In genomic region chr7:139775829-139776266, GRCh38 we compare ENCODE assay signal across 8 cellular contexts. TPM values are rescaled to one million over a fixed set of nuclear protein-coding genes. Genes with fewer than 3 reads are reported as not detected.
DNase-seq lines count a peak whose midpoint lies in the region; ATAC-seq and TF ChIP-seq lines count a peak whose summit lies in the region.

No MANE protein-coding gene starts in this region.

- H3K27me3 Mint-ChIP-seq in activated CD8-positive, alpha-beta memory T cell treated with anti-CD3 and anti-CD28 coated beads, Interleukin-2, amount 10 ng/mL, durations not matched to agents 7 days and 5 days, result peaks cover 17% of the 10 kb centered on the region
- H3K27me3 Mint-ChIP-seq in stimulated activated naive CD8-positive, alpha-beta T cell treated with anti-CD3 and anti-CD28 coated beads, Interleukin-15, Interleukin-2, amounts not matched to agents 100 ng/mL and 50 ng/mL, for 24 hours, result peaks cover 13% of the 10 kb centered on the region

- H3K27me3 ChIP-seq in GM06990 (replicated peaks; ENCODE audit: control insufficient read depth, insufficient read depth, low read length), result no peaks in the 10 kb centered on the region

- peaks cover 7% of the 10 kb centered on the region for H3K36me3 Mint-ChIP-seq in activated CD8-positive, alpha-beta memory T cell treated with anti-CD3 and anti-CD28 coated beads, Interleukin-2, amount 10 ng/mL, durations not matched to agents 7 days and 5 days
- peaks cover 16% of the 10 kb centered on the region for H3K36me3 Mint-ChIP-seq in stimulated activated naive CD8-positive, alpha-beta T cell treated with anti-CD3 and anti-CD28 coated beads, Interleukin-15, Interleukin-2, amounts not matched to agents 100 ng/mL and 50 ng/mL, for 24 hours (ENCODE audit: low read depth)

- peak overlapping the region; percentile 90 for H3K4me3 Mint-ChIP-seq in activated CD8-positive, alpha-beta memory T cell treated with anti-CD3 and anti-CD28 coated beads, Interleukin-2, amount 10 ng/mL, durations not matched to agents 7 days and 5 days
- peak overlapping the region; percentile 89 for H3K4me3 Mint-ChIP-seq in stimulated activated naive CD8-positive, alpha-beta T cell treated with anti-CD3 and anti-CD28 coated beads, Interleukin-15, Interleukin-2, amounts not matched to agents 100 ng/mL and 50 ng/mL, for 24 hours

- peak; percentile 53 for DNase-seq in GM06990 (ENCODE audit: extremely low read depth, insufficient read length)
- DNase-seq in NCI-H82 (lab: John Stamatoyannopoulos, UW), result peak; percentile 83
- DNase-seq in activated CD8-positive, alpha-beta memory T cell treated with anti-CD3 and anti-CD28 coated beads, Interleukin-2, amount 10 ng/mL, durations not matched to agents 7 days and 5 days, result peak; percentile 80
- DNase-seq in epithelial cell of proximal tubule (ENCODE audit: low read depth), result no peak
- peak in 1 of 3 donors; percentile 87 for DNase-seq in mucosa of descending colon

- CTCF ChIA-PET in activated CD8-positive, alpha-beta memory T cell treated with anti-CD3 and anti-CD28 coated beads, Interleukin-2, amount 10 ng/mL, durations not matched to agents 7 days and 5 days (lab: Charles Lee), result no interaction called here

- H3K4me3 ChIP-seq in GM06990 (replicated peaks; ENCODE audit: low read depth, low read length), result peak overlapping the region; percentile 69
- H3K4me3 ChIP-seq in epithelial cell of proximal tubule (ENCODE audit: low read depth, low read length), result peak overlapping the region; percentile 84
- no peak overlapping the region for H3K4me3 ChIP-seq in mucosa of descending colon

- ATAC-seq in HG03520 (IDR thresholded peaks at IDR 0.05; ENCODE audit: unreplicated experiment), result peak; percentile 32
- peak; percentile 50 for ATAC-seq in activated CD8-positive, alpha-beta memory T cell treated with anti-CD3 and anti-CD28 coated beads, Interleukin-2, amount 10 ng/mL, durations not matched to agents 7 days and 5 days
- ATAC-seq in mucosa of descending colon, result peak; percentile 69
- ATAC-seq in HG03135 (IDR thresholded peaks at IDR 0.05; ENCODE audit: unreplicated experiment), result no peak

- H3K27ac Mint-ChIP-seq in activated CD8-positive, alpha-beta memory T cell treated with anti-CD3 and anti-CD28 coated beads, Interleukin-2, amount 10 ng/mL, durations not matched to agents 7 days and 5 days, result peak overlapping the region; percentile 97
- peak overlapping the region; percentile 94 for H3K27ac Mint-ChIP-seq in stimulated activated naive CD8-positive, alpha-beta T cell treated with anti-CD3 and anti-CD28 coated beads, Interleukin-15, Interleukin-2, amounts not matched to agents 100 ng/mL and 50 ng/mL, for 24 hours

- H3K4me1 ChIP-seq in mucosa of descending colon (ENCODE audit: low read depth), result peaks cover 14% of the 10 kb centered on the region

- no peaks in the 10 kb centered on the region for H3K9me3 ChIP-seq in mucosa of descending colon

- H3K9me3 Mint-ChIP-seq in activated CD8-positive, alpha-beta memory T cell treated with anti-CD3 and anti-CD28 coated beads, Interleukin-2, amount 10 ng/mL, durations not matched to agents 7 days and 5 days (ENCODE audit: low read depth), result no peaks in the 10 kb centered on the region
- H3K9me3 Mint-ChIP-seq in stimulated activated naive CD8-positive, alpha-beta T cell treated with anti-CD3 and anti-CD28 coated beads, Interleukin-15, Interleukin-2, amounts not matched to agents 100 ng/mL and 50 ng/mL, for 24 hours, result no peaks in the 10 kb centered on the region

- H3K36me3 ChIP-seq in GM06990 (ENCODE audit: control insufficient read depth, insufficient read depth, low read length) (no peaks in the 10 kb centered on the region; the same call in 1 of the 2 replicates), mucosa of descending colon (ENCODE audit: low read depth) (no peaks in the 10 kb centered on the region)

- intact Hi-C loops in mucosa of descending colon (cut with DNase I, micrococcal nuclease), result loop anchor here (10.0 kb wide), 2 partner anchors 131 to 229 kb away; no protein-coding TSS in a partner anchor

- H3K4me1 Mint-ChIP-seq in activated CD8-positive, alpha-beta memory T cell treated with anti-CD3 and anti-CD28 coated beads, Interleukin-2, amount 10 ng/mL, durations not matched to agents 7 days and 5 days, result peaks cover 53% of the 10 kb centered on the region
- H3K4me1 Mint-ChIP-seq in stimulated activated naive CD8-positive, alpha-beta T cell treated with anti-CD3 and anti-CD28 coated beads, Interleukin-15, Interleukin-2, amounts not matched to agents 100 ng/mL and 50 ng/mL, for 24 hours (ENCODE audit: low read depth), result peaks cover 63% of the 10 kb centered on the region

- TF ChIP-seq CTCF in GM06990 (IDR thresholded peaks at IDR 0.05; ENCODE audit: insufficient read depth, low read length, poor library complexity, severe bottlenecking), result peak; percentile 66
- TF ChIP-seq CTCF in epithelial cell of proximal tubule (conservative IDR thresholded peaks at IDR 0.05; ENCODE audit: low read depth, low read length), result peak; percentile 81
- peak; percentile 27 for TF ChIP-seq CTCF in mucosa of descending colon (IDR thresholded peaks at IDR 0.05)

RNA-seq across cellular contexts. Expression of gene HIPK2, which starts 1.9 kb away (rescaled TPM):
- 10 to 100 TPM; 20.2 to 21.4 TPM for total RNA-seq in activated CD8-positive, alpha-beta memory T cell treated with anti-CD3 and anti-CD28 coated beads, Interleukin-2, amount 10 ng/mL, durations not matched to agents 7 days and 5 days
- 45.1 and 46.4 TPM in 2 replicates for total RNA-seq in epithelial cell of proximal tubule
- 10 to 100 TPM; 29.9 to 63.6 (median 39.9) TPM for total RNA-seq in mucosa of descending colon

RNA-seq across cellular contexts. Expression of gene TBXAS1, which starts 53.2 kb away (rescaled TPM):
- 1 to 10 TPM; 1.7 to 3.9 TPM for total RNA-seq in activated CD8-positive, alpha-beta memory T cell treated with anti-CD3 and anti-CD28 coated beads, Interleukin-2, amount 10 ng/mL, durations not matched to agents 7 days and 5 days
- total RNA-seq in epithelial cell of proximal tubule (11.1 and 20.0 TPM in 2 replicates), mucosa of descending colon (10 to 100 TPM in 1 of 3 donors, 1 to 10 TPM in 2; 9.4 to 15.6 (median 9.7) TPM)

Comparison
In these comparisons a context has a peak if more than half of its experiments do, and no peak if none do; other contexts are left out.
1. CTCF ChIP-seq: peak in every context shown above with its lines; median percentile 81 in epithelial cell of proximal tubule; 66 in GM06990; 27 in mucosa of descending colon.